Comparison of ENCODE assay signal across 19 cellular contexts in genomic region chr3:97952872-97953271, GRCh38. TPM values are rescaled to one million over a fixed set of nuclear protein-coding genes. Genes with fewer than 3 reads are reported as not detected.
DNase-seq lines count a peak whose midpoint lies in the region; ATAC-seq and TF ChIP-seq lines count a peak whose summit lies in the region.
"Had no signal": no experiment of that assay in that cellular context is flagged by ENCODE, and none has a peak within 500 bp of the region (broad histone marks: within the 10 kb centered on the region; RNA-seq: fewer than 3 reads in every experiment).

No MANE protein-coding gene starts in this region.

- no peak overlapping the region for H2AFZ ChIP-seq in osteoblast (ENCODE audit: low read length)
- H2AFZ ChIP-seq: neural progenitor cell had no signal

- TF ChIP-seq POLR2A in esophagus squamous epithelium (IDR thresholded peaks at IDR 0.05): no peak

- H3K79me2 ChIP-seq in osteoblast (ENCODE audit: insufficient read depth, low read length): peaks cover 3% of the 10 kb centered on the region

- H3K27ac ChIP-seq in right cardiac atrium (ENCODE audit: low read length) (peak overlapping the region; percentile 56), esophagus squamous epithelium (peak overlapping the region; percentile 18 to 78 (median 70)), osteoblast (ENCODE audit: low read depth, low read length) (peak overlapping the region; percentile 64), upper lobe of right lung (peak overlapping the region; percentile 28)
- H3K27ac ChIP-seq: A549, BLaER1, body of pancreas, neural progenitor cell, RWPE1 had no signal

- TF ChIP-seq CTCF in esophagus squamous epithelium (IDR thresholded peaks at IDR 0.05) (no peak), osteoblast (IDR thresholded peaks at IDR 0.05; ENCODE audit: extremely low read depth, low read depth, low read length) (no peak), upper lobe of right lung (IDR thresholded peaks at IDR 0.05) (no peak)

- ATAC-seq in right cardiac atrium: no peak
- ATAC-seq in left cardiac atrium: no peak
- ATAC-seq in upper lobe of right lung: no peak
- no peak for ATAC-seq in left lobe of liver

- no peaks in the 10 kb centered on the region for H3K27me3 ChIP-seq in right cardiac atrium (ENCODE audit: control insufficient read depth, insufficient read depth)
- H3K27me3 ChIP-seq in esophagus squamous epithelium: no peaks in the 10 kb centered on the region
- no peaks in the 10 kb centered on the region for H3K27me3 ChIP-seq in osteoblast (ENCODE audit: insufficient read depth, low read length)
- no peaks in the 10 kb centered on the region for H3K27me3 ChIP-seq in upper lobe of right lung
- H3K27me3 ChIP-seq: BLaER1, body of pancreas, neural progenitor cell had no signal

- no peak overlapping the region for H3K4me2 ChIP-seq in osteoblast (ENCODE audit: insufficient read depth, low read length)
- H3K4me2 ChIP-seq: A549, BLaER1, neural progenitor cell had no signal

- H3K36me3 ChIP-seq in esophagus squamous epithelium (peaks cover 0 to 93% (median 7%) of the 10 kb centered on the region in 3 donors), osteoblast (ENCODE audit: insufficient read depth, low read length) (peaks cover 62% of the 10 kb centered on the region), upper lobe of right lung (peaks cover 54% of the 10 kb centered on the region)
- H3K36me3 ChIP-seq: neural progenitor cell had no signal

- H3K4me1 ChIP-seq in right cardiac atrium (ENCODE audit: control insufficient read depth, insufficient read depth, low read length): no peaks in the 10 kb centered on the region
- peaks cover 0 to 28% (median 0%) of the 10 kb centered on the region in 3 donors for H3K4me1 ChIP-seq in esophagus squamous epithelium
- peaks cover 15% of the 10 kb centered on the region for H3K4me1 ChIP-seq in osteoblast (ENCODE audit: insufficient read depth, low read length)
- no peaks in the 10 kb centered on the region for H3K4me1 ChIP-seq in upper lobe of right lung
- H3K4me1 ChIP-seq: A549, body of pancreas, neural progenitor cell had no signal

- H3K9me3 ChIP-seq in right cardiac atrium (ENCODE audit: control insufficient read depth, low read length): no peaks in the 10 kb centered on the region
- H3K9me3 ChIP-seq in esophagus squamous epithelium: no peaks in the 10 kb centered on the region
- H3K9me3 ChIP-seq in osteoblast (ENCODE audit: low read depth, low read length): no peaks in the 10 kb centered on the region
- no peaks in the 10 kb centered on the region for H3K9me3 ChIP-seq in upper lobe of right lung
- H3K9me3 ChIP-seq: A549, BLaER1, body of pancreas had no signal

- intact Hi-C loops in right cardiac atrium (cut with DNase I) (no loop called here), left cardiac atrium (cut with DNase I) (no loop called here), esophagus squamous epithelium (cut with DNase I) (no loop called here), upper lobe of right lung (cut with DNase I) (no loop called here)

- DNase-seq in right cardiac atrium: no peak
- DNase-seq in left cardiac atrium: no peak
- no peak for DNase-seq in esophagus squamous epithelium (lab: John Stamatoyannopoulos, UW)
- DNase-seq in osteoblast (ENCODE audit: insufficient read length, low spot score, missing footprints): no peak
- no peak for DNase-seq in upper lobe of right lung
- no peak for DNase-seq in mesenteric fat pad (ENCODE audit: low spot score)
- DNase-seq in AG08396 (ENCODE audit: low spot score): no peak
- no peak for DNase-seq in left lobe of liver (ENCODE audit: low spot score)
- DNase-seq: activated naive CD8-positive, alpha-beta T cell treated with anti-CD3 and anti-CD28 coated beads, Interleukin-2, amount 10 ng/mL, durations not matched to agents 7 days and 5 days; endodermal cell; NCI-H1105 treated with DMSO at 0.1 percent for 48 hours; NCI-H2081 treated with DMSO at 0.1 percent for 48 hours; NCI-H446; NK-92 treated with Interleukin-12 subunit alpha and Interleukin-12 subunit beta, amount 100 ng/mL, for 24 hours had no signal

- H3K4me3 ChIP-seq in right cardiac atrium (ENCODE audit: low read length): no peak overlapping the region
- no peak overlapping the region for H3K4me3 ChIP-seq in esophagus squamous epithelium
- H3K4me3 ChIP-seq in osteoblast (ENCODE audit: insufficient read depth, low read length): no peak overlapping the region
- no peak overlapping the region for H3K4me3 ChIP-seq in upper lobe of right lung
- H3K4me3 ChIP-seq: A549, BLaER1, body of pancreas, neural progenitor cell had no signal

- 100% methylated on average over 1 of the region's 1 CpG for WGBS in right cardiac atrium
- 33 to 53% methylated on average over 1 of the region's 1 CpG for WGBS in esophagus squamous epithelium, 2 donors

- H4K20me1 ChIP-seq in osteoblast (ENCODE audit: insufficient read depth, low read length): peaks cover 10% of the 10 kb centered on the region
- H4K20me1 ChIP-seq: BLaER1 had no signal

RNA-seq across cellular contexts. Expression of gene RIOX2, which starts 19.4 kb away (rescaled TPM):
- total RNA-seq in right cardiac atrium (10 to 100 TPM; 10.3 to 15.3 (median 13.0) TPM), left cardiac atrium (10 to 100 TPM; 12.9 to 16.0 TPM), esophagus squamous epithelium (10 to 100 TPM; 26.7 to 45.6 (median 41.1) TPM), osteoblast (27.1 and 28.0 TPM in 2 replicates), upper lobe of right lung (20.5 TPM), mesenteric fat pad (35.2 TPM), left lobe of liver (10.1 TPM)
- 9.3 TPM for polyA plus RNA-seq in right cardiac atrium
